1 cellular context compared by ENCODE assay signal in the genomic region with DNA sequence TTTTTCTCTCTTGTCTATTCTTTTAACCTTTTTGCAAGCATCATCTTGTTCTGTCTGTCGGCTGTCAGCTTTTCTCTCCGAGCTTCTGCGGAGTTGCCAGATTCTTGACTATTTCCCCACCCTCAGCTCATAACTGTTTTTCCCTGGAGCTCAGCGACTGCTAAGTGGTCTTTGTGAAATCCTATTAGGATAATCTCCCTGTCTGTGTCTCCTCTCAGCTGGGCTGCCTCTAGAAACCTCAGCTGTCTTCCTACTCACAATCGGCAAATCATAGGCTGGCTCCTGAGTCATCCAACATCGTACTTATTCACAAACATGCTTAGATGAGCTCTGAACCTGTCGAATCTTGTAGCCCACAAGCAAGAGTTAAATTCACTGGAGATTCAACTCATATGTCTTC.
TF ChIP-seq lines count a peak whose summit lies in the region.

No MANE protein-coding gene starts in this region.

TF ChIP-seq in HepG2, 621 proteins besides CTCF, POLR2A, EP300 and RAD21 (continued from another document):
- TF ChIP-seq, protein P1, sequence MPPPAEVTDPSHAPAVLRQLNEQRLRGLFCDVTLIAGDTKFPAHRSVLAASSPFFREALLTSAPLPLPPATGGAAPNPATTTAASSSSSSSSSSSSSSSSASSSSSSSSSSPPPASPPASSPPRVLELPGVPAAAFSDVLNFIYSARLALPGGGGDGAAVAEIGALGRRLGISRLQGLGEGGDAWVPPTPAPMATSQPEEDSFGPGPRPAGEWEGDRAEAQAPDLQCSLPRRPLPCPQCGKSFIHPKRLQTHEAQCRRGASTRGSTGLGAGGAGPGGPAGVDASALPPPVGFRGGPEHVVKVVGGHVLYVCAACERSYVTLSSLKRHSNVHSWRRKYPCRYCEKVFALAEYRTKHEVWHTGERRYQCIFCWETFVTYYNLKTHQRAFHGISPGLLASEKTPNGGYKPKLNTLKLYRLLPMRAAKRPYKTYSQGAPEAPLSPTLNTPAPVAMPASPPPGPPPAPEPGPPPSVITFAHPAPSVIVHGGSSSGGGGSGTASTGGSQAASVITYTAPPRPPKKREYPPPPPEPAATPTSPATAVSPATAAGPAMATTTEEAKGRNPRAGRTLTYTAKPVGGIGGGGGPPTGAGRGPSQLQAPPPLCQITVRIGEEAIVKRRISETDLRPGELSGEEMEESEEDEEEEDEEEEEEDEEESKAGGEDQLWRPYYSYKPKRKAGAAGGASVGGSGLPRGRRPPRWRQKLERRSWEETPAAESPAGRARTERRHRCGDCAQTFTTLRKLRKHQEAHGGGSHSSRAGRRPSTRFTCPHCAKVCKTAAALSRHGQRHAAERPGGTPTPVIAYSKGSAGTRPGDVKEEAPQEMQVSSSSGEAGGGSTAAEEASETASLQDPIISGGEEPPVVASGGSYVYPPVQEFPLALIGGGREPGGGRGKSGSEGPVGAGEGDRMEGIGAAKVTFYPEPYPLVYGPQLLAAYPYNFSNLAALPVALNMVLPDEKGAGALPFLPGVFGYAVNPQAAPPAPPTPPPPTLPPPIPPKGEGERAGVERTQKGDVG (CRISPR knock-in tag; IDR thresholded peaks at IDR 0.05; ENCODE audit: borderline replicate concordance): no peak
- no peak for TF ChIP-seq ATF7 (IDR thresholded peaks at IDR 0.05)
- TF ChIP-seq ATF7 (CRISPR knock-in tag; IDR thresholded peaks at IDR 0.05): no peak
- no peak for TF ChIP-seq RORA (CRISPR knock-in tag; IDR thresholded peaks at IDR 0.05)
- TF ChIP-seq ZNF672 (CRISPR knock-in tag; IDR thresholded peaks at IDR 0.05): no peak
- no peak for TF ChIP-seq ZNF530 (CRISPR knock-in tag; IDR thresholded peaks at IDR 0.05; ENCODE audit: low read depth)
